ENCODE assay signal across 1 cellular context in genomic region chr1:204514841-204515240, GRCh38.
TF ChIP-seq lines count a peak whose summit lies in the region.

No MANE protein-coding gene starts in this region.

TF ChIP-seq in GM23338, 12 proteins besides CTCF, POLR2A, EP300 and RAD21 (continued from another document):
- no peak for TF ChIP-seq REST (IDR thresholded peaks at IDR 0.05; ENCODE audit: unreplicated experiment)
- TF ChIP-seq ZNF331 (CRISPR knock-in tag; IDR thresholded peaks at IDR 0.05; ENCODE audit: low read depth), result no peak
- TF ChIP-seq POLR2AphosphoS5 (IDR thresholded peaks at IDR 0.05; ENCODE audit: low read depth), result no peak
- TF ChIP-seq NANOG (IDR thresholded peaks at IDR 0.05; ENCODE audit: borderline replicate concordance), result no peak
- TF ChIP-seq ZNF114 (CRISPR knock-in tag; IDR thresholded peaks at IDR 0.05), result no peak
- TF ChIP-seq JUNB (IDR thresholded peaks at IDR 0.05; ENCODE audit: unreplicated experiment), result no peak
- TF ChIP-seq STAT1 (IDR thresholded peaks at IDR 0.05; ENCODE audit: unreplicated experiment), result no peak
- no peak for TF ChIP-seq EZH2 (IDR thresholded peaks at IDR 0.05; ENCODE audit: low read depth, unreplicated experiment)
